ENCODE assay signal across 8 cellular contexts in the genomic region with DNA sequence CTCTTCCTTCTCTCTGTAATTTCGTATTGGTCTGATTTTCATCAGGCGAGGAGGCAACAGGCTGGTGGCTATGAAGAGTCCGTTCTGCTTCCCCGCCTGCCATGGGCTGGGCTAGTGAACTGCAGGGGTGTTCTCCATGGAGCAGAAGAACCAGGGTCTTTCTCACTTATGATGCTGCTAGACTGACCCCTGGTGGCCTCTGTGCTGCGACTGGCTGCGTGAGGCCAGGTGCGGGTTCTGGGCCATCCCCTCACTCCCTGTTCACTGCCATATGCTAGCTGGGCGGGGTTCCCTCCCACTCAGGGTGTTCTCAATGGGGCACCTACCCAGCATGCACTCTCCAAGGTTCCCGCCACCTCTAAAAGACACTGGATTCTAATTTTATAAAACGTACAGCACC. TPM values are rescaled to one million over a fixed set of nuclear protein-coding genes. Genes with fewer than 3 reads are reported as not detected.
DNase-seq lines count a peak whose midpoint lies in the region; ATAC-seq and TF ChIP-seq lines count a peak whose summit lies in the region.

No MANE protein-coding gene starts in this region.

- H3K9me3 Mint-ChIP-seq in brain: peaks cover 0 to 11% (median 4%) of the 10 kb centered on the region in 5 experiments
- peaks cover 0 to 4% (median 0%) of the 10 kb centered on the region in 11 donors for H3K9me3 Mint-ChIP-seq in naive thymus-derived CD4-positive, alpha-beta T cell

- peak; percentile 46 to 53 for TF ChIP-seq CTCF in brain (conservative IDR thresholded peaks at IDR 0.05)

- H3K27me3 Mint-ChIP-seq in T-helper 17 cell: no peaks in the 10 kb centered on the region
- no peaks in the 10 kb centered on the region for H3K27me3 Mint-ChIP-seq in brain
- H3K27me3 Mint-ChIP-seq in naive thymus-derived CD4-positive, alpha-beta T cell: no peaks in the 10 kb centered on the region

- peaks cover 24 to 51% of the 10 kb centered on the region in 2 donors for H3K4me1 ChIP-seq in naive thymus-derived CD4-positive, alpha-beta T cell (ENCODE audit: control insufficient read depth in 2 of 2, insufficient read depth in 2 of 2, low read length in 2 of 2)

- no peaks in the 10 kb centered on the region for H3K9me3 ChIP-seq in T-helper 17 cell (ENCODE audit: control insufficient read depth, low read length, poor library complexity, severe bottlenecking)
- no peaks in the 10 kb centered on the region for H3K9me3 ChIP-seq in naive thymus-derived CD4-positive, alpha-beta T cell (ENCODE audit: control insufficient read depth in 2 of 3, low read length in 3 of 3)

- no peak overlapping the region for H3K27ac ChIP-seq in naive thymus-derived CD4-positive, alpha-beta T cell (ENCODE audit: low read depth, low read length)

- ATAC-seq in HG03432 (IDR thresholded peaks at IDR 0.05; ENCODE audit: unreplicated experiment) (peak; percentile 72), T-helper 17 cell (peak; percentile 80), HG03378 (IDR thresholded peaks at IDR 0.05; ENCODE audit: unreplicated experiment) (no peak), HG02884 (IDR thresholded peaks at IDR 0.05; ENCODE audit: unreplicated experiment) (no peak), HG03196 (IDR thresholded peaks at IDR 0.05; ENCODE audit: unreplicated experiment) (no peak)
- ATAC-seq in naive thymus-derived CD4-positive, alpha-beta T cell: peak; percentile 81

- DNase-seq in CMK (ENCODE audit: low read depth) (peak; percentile 49), T-helper 17 cell (peak; percentile 32 to 47 (median 47))
- peak in 8 of 9 donors; percentile 55 to 68 (median 58) for DNase-seq in naive thymus-derived CD4-positive, alpha-beta T cell

- peak overlapping the region; percentile 85 for H3K27ac Mint-ChIP-seq in T-helper 17 cell
- H3K27ac Mint-ChIP-seq in brain: peak overlapping the region; percentile 70 to 86 (median 73)
- peak overlapping the region in 6 of 9 donors; percentile 22 to 81 (median 73) for H3K27ac Mint-ChIP-seq in naive thymus-derived CD4-positive, alpha-beta T cell

- H3K4me3 Mint-ChIP-seq in T-helper 17 cell: peak overlapping the region; percentile 45
- no peak overlapping the region for H3K4me3 Mint-ChIP-seq in brain
- H3K4me3 Mint-ChIP-seq in naive thymus-derived CD4-positive, alpha-beta T cell: no peak overlapping the region

- H3K27me3 ChIP-seq in naive thymus-derived CD4-positive, alpha-beta T cell (ENCODE audit: control insufficient read depth in 2 of 2, insufficient read depth in 2 of 2, low read length in 2 of 2): no peaks in the 10 kb centered on the region

- H3K36me3 ChIP-seq in naive thymus-derived CD4-positive, alpha-beta T cell (ENCODE audit: control insufficient read depth in 2 of 3, insufficient read depth in 3 of 3, low read length in 3 of 3): peaks cover 0 to 5% (median 0%) of the 10 kb centered on the region in 3 experiments

- H3K4me1 Mint-ChIP-seq in T-helper 17 cell (peaks cover 30% of the 10 kb centered on the region), brain (peaks cover 54% of the 10 kb centered on the region)
- H3K4me1 Mint-ChIP-seq in naive thymus-derived CD4-positive, alpha-beta T cell: peaks cover 30 to 55% (median 50%) of the 10 kb centered on the region in 7 donors

- intact Hi-C loops in naive thymus-derived CD4-positive, alpha-beta T cell (cut with micrococcal nuclease): loop anchor here (1.0 kb wide), 3 partner anchors 38 to 158 kb away; no protein-coding TSS in a partner anchor

- POLR2A ChIA-PET in naive thymus-derived CD4-positive, alpha-beta T cell (lab: Charles Lee): interaction anchor here (0.6 to 1.1 kb wide), 3 partner anchors 34 to 1256 kb away, joined by 3 to 6 read pairs (median 3); partner anchors contain the start of gene ZAP70

- no peaks in the 10 kb centered on the region for H3K36me3 Mint-ChIP-seq in T-helper 17 cell (ENCODE audit: low read depth)
- peaks cover 45% of the 10 kb centered on the region for H3K36me3 Mint-ChIP-seq in brain
- peaks cover 0 to 19% (median 7%) of the 10 kb centered on the region in 5 donors for H3K36me3 Mint-ChIP-seq in naive thymus-derived CD4-positive, alpha-beta T cell

- CTCF ChIA-PET in naive thymus-derived CD4-positive, alpha-beta T cell (lab: Charles Lee): interaction anchor here (0.8 to 3.7 kb wide), 8 partner anchors 22 to 51 kb away, joined by 3 to 43 read pairs (median 4); partner anchors contain the start of gene ZAP70

- H3K4me3 ChIP-seq in naive thymus-derived CD4-positive, alpha-beta T cell (ENCODE audit: low read length): no peak overlapping the region

RNA-seq across cellular contexts. Expression of gene ZAP70, which starts 35.0 kb away (rescaled TPM):
- total RNA-seq in T-helper 17 cell: 100 to 1,000 TPM; 406 to 439 TPM
- polyA plus RNA-seq in brain (ENCODE audit: insufficient read depth, low read depth, low replicate concordance): not detected
- total RNA-seq in naive thymus-derived CD4-positive, alpha-beta T cell: 100 to 1,000 TPM; 354 to 432 (median 382) TPM
- 100 to 1,000 TPM; 105 to 166 TPM for polyA plus RNA-seq in naive thymus-derived CD4-positive, alpha-beta T cell

Comparison
In these comparisons a context has a peak if more than half of its experiments do, and no peak if none do; other contexts are left out.
1. ATAC-seq: peak in HG03432 (single experiment), T-helper 17 cell (single experiment) and naive thymus-derived CD4-positive, alpha-beta T cell (single experiment); none in HG03378 (single experiment), HG02884 (single experiment) and HG03196 (single experiment).
2. Peak in every context shown above with its lines, with median percentiles within 50 percentile points of each other: DNase-seq and H3K27ac Mint-ChIP-seq.